Comparison of ENCODE assay signal across 8 cellular contexts in genomic region chr1:10471411-10472219, GRCh38. TPM values are rescaled to one million over a fixed set of nuclear protein-coding genes. Genes with fewer than 3 reads are reported as not detected.
DNase-seq lines count a peak whose midpoint lies in the region; ATAC-seq, FAIRE-seq and TF ChIP-seq lines count a peak whose summit lies in the region.

No MANE protein-coding gene starts in this region.

- no peaks in the 10 kb centered on the region for H3K27me3 ChIP-seq in SK-N-SH (ENCODE audit: insufficient read depth)
- no peaks in the 10 kb centered on the region for H3K27me3 ChIP-seq in esophagus squamous epithelium
- H3K27me3 ChIP-seq in pancreas: no peaks in the 10 kb centered on the region

- H3K9me3 ChIP-seq in SK-N-SH (no peaks in the 10 kb centered on the region), esophagus squamous epithelium (no peaks in the 10 kb centered on the region), pancreas (no peaks in the 10 kb centered on the region)

- WGBS in SK-N-SH (ENCODE audit: low lambda C conversion rate): 3% methylated on average over 21 of the region's 23 CpGs
- 4 to 16% methylated on average over 13 to 16 of the region's 23 CpGs for WGBS in esophagus squamous epithelium, 2 donors
- 4 to 6% methylated on average over 23 of the region's 23 CpGs for WGBS in pancreas, 2 donors

- TF ChIP-seq POLR2A in esophagus squamous epithelium (IDR thresholded peaks at IDR 0.05): no peak

- POLR2A ChIA-PET in SK-N-SH (lab: Yijun Ruan, JAX): no interaction called here

- H3K9me2 ChIP-seq in SK-N-SH: no peaks in the 10 kb centered on the region

- no peak for TF ChIP-seq EP300 in SK-N-SH (IDR thresholded peaks at IDR 0.05; ENCODE audit: borderline replicate concordance in 1 of 2, low read depth in 1 of 2, low read length in 1 of 2)

- peaks cover 8 to 13% of the 10 kb centered on the region in 2 experiments; a peak in 3 of 4 replicates for H3K4me1 ChIP-seq in SK-N-SH (ENCODE audit: control insufficient read depth in 1 of 2, insufficient read depth in 2 of 2, low read depth in 1 of 2, low read length in 1 of 2)
- H3K4me1 ChIP-seq in esophagus squamous epithelium: peaks cover 16 to 45% (median 23%) of the 10 kb centered on the region in 3 donors
- peaks cover 7 to 19% (median 16%) of the 10 kb centered on the region in 3 donors for H3K4me1 ChIP-seq in pancreas

- intact Hi-C loops in esophagus squamous epithelium (cut with DNase I) (no loop called here), pancreas (cut with DNase I) (no loop called here)

- FAIRE-seq in pancreas (lab: Jason Lieb, UNC): no peak

- H3K27ac ChIP-seq in 22Rv1 (peak overlapping the region; percentile 65), SK-N-SH (ENCODE audit: low read depth in 2 of 2, low read length in 1 of 2) (peak overlapping the region; percentile 50 to 72; a peak in 3 of 4 replicates), esophagus squamous epithelium (peak overlapping the region; percentile 82 to 88 (median 86)), pancreas (peak overlapping the region in 3 of 4 donors; percentile 9 to 57 (median 41))

- peaks cover 41% of the 10 kb centered on the region for H3K79me2 ChIP-seq in SK-N-SH (ENCODE audit: insufficient read depth)

- H3K4me3 ChIP-seq in SK-N-SH (ENCODE audit: low read depth in 2 of 2, low read length in 1 of 2) (peak overlapping the region; percentile 70 to 85), esophagus squamous epithelium (peak overlapping the region; percentile 66 to 94 (median 82)), pancreas (peak overlapping the region; percentile 55 to 89 (median 66))

- CTCF ChIA-PET in SK-N-SH (lab: Yijun Ruan, JAX): interaction anchor here (0.8 to 2.1 kb wide), 4 partner anchors 16 to 41 kb away, joined by 3 to 7 read pairs (median 4); partner anchors contain the start of gene CENPS

- peaks cover 7% of the 10 kb centered on the region for H3F3A ChIP-seq in SK-N-SH (replicated peaks; ENCODE audit: insufficient read depth)

- peak overlapping the region; percentile 82 for H3K4me2 ChIP-seq in SK-N-SH

- peak overlapping the region; percentile 71 for H3K9ac ChIP-seq in SK-N-SH

- H4K20me1 ChIP-seq in SK-N-SH (ENCODE audit: insufficient read depth): no peaks in the 10 kb centered on the region; the same call in 1 of the 2 replicates

- peak; percentile 44 for DNase-seq in SK-N-SH
- no peak for DNase-seq in esophagus squamous epithelium (lab: John Stamatoyannopoulos, UW)
- DNase-seq in pancreas: peak in 1 of 6 donors; percentile 36
- no peak for DNase-seq in stimulated activated CD4-positive, alpha-beta T cell treated with anti-CD3 and anti-CD28 coated beads, Interleukin-15, amount 100 ng/mL, for 24 hours

- no peak for TF ChIP-seq CTCF in 22Rv1 (IDR thresholded peaks at IDR 0.05)
- TF ChIP-seq CTCF in SK-N-SH (IDR thresholded peaks at IDR 0.05): no peak
- TF ChIP-seq CTCF in esophagus squamous epithelium (IDR thresholded peaks at IDR 0.05): no peak
- no peak for TF ChIP-seq CTCF in pancreas (IDR thresholded peaks at IDR 0.05)

- ATAC-seq in GM18502 (IDR thresholded peaks at IDR 0.05; ENCODE audit: poor library complexity, unreplicated experiment): peak; percentile 3
- peak; percentile 3 to 6 (median 4) for ATAC-seq in pancreas
- no peak for ATAC-seq in GM21390 (IDR thresholded peaks at IDR 0.05; ENCODE audit: unreplicated experiment)
- no peak for ATAC-seq in GM19452 (IDR thresholded peaks at IDR 0.05; ENCODE audit: unreplicated experiment)

- H3K36me3 ChIP-seq in SK-N-SH (replicated peaks in 1 of 2; ENCODE audit: control insufficient read depth in 1 of 2, insufficient read depth in 2 of 2, low read length in 1 of 2) (peaks cover 9 to 16% of the 10 kb centered on the region in 2 experiments), esophagus squamous epithelium (peaks cover 5 to 31% (median 6%) of the 10 kb centered on the region in 3 donors), pancreas (peaks cover 0 to 10% (median 0%) of the 10 kb centered on the region in 3 donors)

- H2AFZ ChIP-seq in SK-N-SH (ENCODE audit: low read depth): peak overlapping the region; percentile 78

- no peak for TF ChIP-seq RAD21 in SK-N-SH (IDR thresholded peaks at IDR 0.05; ENCODE audit: low read length)

TF ChIP-seq in SK-N-SH, 30 proteins besides CTCF, POLR2A, EP300 and RAD21:
- TF ChIP-seq TAF1 (IDR thresholded peaks at IDR 0.05; ENCODE audit: borderline replicate concordance, low read depth, low read length): no peak
- no peak for TF ChIP-seq JUND (IDR thresholded peaks at IDR 0.05)
- no peak for TF ChIP-seq TCF12 (IDR thresholded peaks at IDR 0.05)
- TF ChIP-seq NRF1 (IDR thresholded peaks at IDR 0.05; ENCODE audit: low read depth, low read length): no peak
- no peak for TF ChIP-seq USF1 (IDR thresholded peaks at IDR 0.05; ENCODE audit: borderline replicate concordance, low read depth)
- no peak for TF ChIP-seq RCOR1 (IDR thresholded peaks at IDR 0.05; ENCODE audit: low read length)
- TF ChIP-seq YY1 (IDR thresholded peaks at IDR 0.05; ENCODE audit: low read depth): no peak
- TF ChIP-seq MAX (IDR thresholded peaks at IDR 0.05; ENCODE audit: low read depth): no peak
- TF ChIP-seq POLR2AphosphoS5 (IDR thresholded peaks at IDR 0.05; ENCODE audit: low read depth, low read length): no peak
- TF ChIP-seq SIN3A (IDR thresholded peaks at IDR 0.05; ENCODE audit: borderline replicate concordance, low read depth, low read length): no peak
- no peak for TF ChIP-seq SMC3 (IDR thresholded peaks at IDR 0.05; ENCODE audit: low read depth, low read length)
- TF ChIP-seq NFIC (IDR thresholded peaks at IDR 0.05; ENCODE audit: borderline replicate concordance): no peak

RNA-seq across cellular contexts. Expression of gene DFFA, which starts 0.7 kb away (rescaled TPM):
- polyA plus RNA-seq in SK-N-SH (2012; rRNA removed) (42.3 and 54.4 TPM in 2 replicates), pancreas (1 to 10 TPM; 6.9 to 8.9 TPM)
- polyA plus RNA-seq in SK-N-SH (2012; cell fraction: cytosol; rRNA removed): 42.5 and 49.5 TPM in 2 replicates
- 23.5 and 24.9 TPM in 2 replicates for polyA plus RNA-seq in SK-N-SH (2012; cell fraction: nucleus; rRNA removed)
- total RNA-seq in esophagus squamous epithelium (10 to 100 TPM; 14.9 to 40.4 (median 26.0) TPM), pancreas (10 to 100 TPM; 11.8 to 17.4 (median 16.1) TPM)

RNA-seq across cellular contexts. Expression of gene PEX14, which starts 3.1 kb away (rescaled TPM):
- polyA plus RNA-seq in SK-N-SH (2012; rRNA removed) (17.8 and 36.2 TPM in 2 replicates), pancreas (10 to 100 TPM; 11.9 to 12.8 TPM)
- 19.9 and 27.1 TPM in 2 replicates for polyA plus RNA-seq in SK-N-SH (2012; cell fraction: cytosol; rRNA removed)
- 34.1 and 35.2 TPM in 2 replicates for polyA plus RNA-seq in SK-N-SH (2012; cell fraction: nucleus; rRNA removed)
- total RNA-seq in esophagus squamous epithelium (10 to 100 TPM in 3 of 4 donors, 1 to 10 TPM in 1; 9.4 to 22.9 (median 15.2) TPM), pancreas (10 to 100 TPM in 1 of 6 donors, 1 to 10 TPM in 5; 6.0 to 10.3 (median 7.9) TPM)

RNA-seq across cellular contexts. Expression of gene CORT, which starts 21.8 kb away (rescaled TPM):
- 0.26 and 0.29 TPM in 2 replicates for polyA plus RNA-seq in SK-N-SH (2012; rRNA removed)
- polyA plus RNA-seq in SK-N-SH (2012; cell fraction: cytosol; rRNA removed): 0.08 and 0.17 TPM in 2 replicates
- 0.82 and 0.95 TPM in 2 replicates for polyA plus RNA-seq in SK-N-SH (2012; cell fraction: nucleus; rRNA removed)
- under 1 TPM in 3 of 4 donors, not detected in 1; 0.38 to 0.83 (median 0.70) TPM for total RNA-seq in esophagus squamous epithelium
- under 1 TPM in 1 of 6 donors, not detected in 5; 0.22 TPM for total RNA-seq in pancreas
- polyA plus RNA-seq in pancreas: under 1 TPM; 0.34 to 0.85 TPM

RNA-seq across cellular contexts. Expression of gene CENPS, which starts 41.4 kb away (rescaled TPM):
- polyA plus RNA-seq in SK-N-SH (2012; rRNA removed) (16.6 and 20.0 TPM in 2 replicates), pancreas (10 to 100 TPM; 13.4 to 19.9 TPM)
- polyA plus RNA-seq in SK-N-SH (2012; cell fraction: cytosol; rRNA removed): 22.6 and 25.6 TPM in 2 replicates
- 9.0 and 9.1 TPM in 2 replicates for polyA plus RNA-seq in SK-N-SH (2012; cell fraction: nucleus; rRNA removed)
- total RNA-seq in esophagus squamous epithelium (10 to 100 TPM in 1 of 4 donors, 1 to 10 TPM in 3; 5.6 to 15.7 (median 6.1) TPM), pancreas (1 to 10 TPM; 4.7 to 9.3 (median 7.6) TPM)

Comparison
In these comparisons a context has a peak if more than half of its experiments do, and no peak if none do; other contexts are left out.
1. ATAC-seq: peak in GM18502 (single experiment) and pancreas (4 of 4); none in GM21390 (single experiment) and GM19452 (single experiment).
2. Peak in every context shown above with its lines, with median percentiles within 50 percentile points of each other: H3K27ac ChIP-seq and H3K4me3 ChIP-seq.